Comparison of ENCODE assay signal across 1 cellular context in the genomic region with DNA sequence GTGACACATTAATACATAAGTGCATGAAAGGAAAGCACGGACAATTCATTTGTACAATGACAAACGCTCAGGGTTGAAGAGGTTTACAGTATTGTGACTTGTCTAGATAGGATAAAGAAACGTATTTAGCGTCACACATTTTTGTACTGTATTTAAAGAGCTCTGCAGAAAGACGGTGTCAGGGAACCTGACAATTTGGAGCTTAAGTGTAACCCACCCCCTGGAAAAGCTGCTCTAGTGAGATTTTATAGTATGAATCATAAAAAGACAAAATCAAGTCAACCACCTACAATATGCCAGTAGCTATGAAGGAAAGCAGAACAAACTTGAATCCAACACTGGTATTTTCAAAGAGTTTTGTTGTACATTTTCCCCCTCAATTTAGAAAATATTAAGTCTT.
TF ChIP-seq lines count a peak whose summit lies in the region.

No MANE protein-coding gene starts in this region.

TF ChIP-seq in GM23338, 12 proteins besides CTCF, POLR2A, EP300 and RAD21 (continued from another document):
- TF ChIP-seq, protein P1, sequence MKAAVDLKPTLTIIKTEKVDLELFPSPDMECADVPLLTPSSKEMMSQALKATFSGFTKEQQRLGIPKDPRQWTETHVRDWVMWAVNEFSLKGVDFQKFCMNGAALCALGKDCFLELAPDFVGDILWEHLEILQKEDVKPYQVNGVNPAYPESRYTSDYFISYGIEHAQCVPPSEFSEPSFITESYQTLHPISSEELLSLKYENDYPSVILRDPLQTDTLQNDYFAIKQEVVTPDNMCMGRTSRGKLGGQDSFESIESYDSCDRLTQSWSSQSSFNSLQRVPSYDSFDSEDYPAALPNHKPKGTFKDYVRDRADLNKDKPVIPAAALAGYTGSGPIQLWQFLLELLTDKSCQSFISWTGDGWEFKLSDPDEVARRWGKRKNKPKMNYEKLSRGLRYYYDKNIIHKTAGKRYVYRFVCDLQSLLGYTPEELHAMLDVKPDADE (IDR thresholded peaks at IDR 0.05), result no peak
- no peak for TF ChIP-seq JUNB (IDR thresholded peaks at IDR 0.05; ENCODE audit: unreplicated experiment)
TF ChIP-seq in GM23338: peak in this region for 0.
